21 cellular contexts compared by ENCODE assay signal in the genomic region with DNA sequence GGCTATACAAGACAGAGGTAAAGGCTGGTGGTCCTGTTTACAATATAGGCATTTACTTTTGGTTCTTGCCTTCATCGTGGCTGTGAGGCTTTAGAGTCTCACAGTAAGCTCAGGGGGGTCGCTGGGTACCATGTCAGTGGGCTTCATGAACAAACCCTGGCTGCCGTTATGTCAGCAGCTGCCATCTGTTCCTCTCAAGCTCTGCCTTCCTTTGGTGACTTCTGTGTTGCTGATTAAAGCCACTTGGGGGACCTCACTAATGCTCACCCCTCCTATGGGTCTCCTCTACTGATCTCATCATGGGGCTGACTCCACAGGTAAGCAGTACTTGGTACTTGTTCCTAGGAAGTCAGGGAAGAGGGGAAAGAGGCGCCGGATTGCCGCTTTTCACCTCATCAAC.
"Had no signal": no experiment of that assay in that cellular context is flagged by ENCODE, and none has a peak within 500 bp of the region (broad histone marks: within the 10 kb centered on the region; RNA-seq: fewer than 3 reads in every experiment).

No MANE protein-coding gene starts in this region.

- H3K27me3 Mint-ChIP-seq: IgD-negative memory B cell had no signal

- H3K4me3 Mint-ChIP-seq: IgD-negative memory B cell; T-cell; T-helper 1 cell treated with Interleukin-12 subunit alpha and Interleukin-12 subunit beta and Interleukin-4 antibody, amounts not matched to agents 30 μg/mL and 1 μg/mL, for 36 hours had no signal

- H3K9me3 Mint-ChIP-seq: T-helper 1 cell treated with Interleukin-12 subunit alpha and Interleukin-12 subunit beta and Interleukin-4 antibody, amounts not matched to agents 30 μg/mL and 1 μg/mL, for 36 hours had no signal

- H3K36me3 ChIP-seq: SJSA1 had no signal

- H3K27me3 ChIP-seq: SJSA1 had no signal

- H3K27ac Mint-ChIP-seq: T-cell; T-helper 1 cell treated with Interleukin-12 subunit alpha and Interleukin-12 subunit beta and Interleukin-4 antibody, amounts not matched to agents 30 μg/mL and 1 μg/mL, for 36 hours had no signal

- DNase-seq: Kasumi-1, MM.1S, NCI-H1092 treated with DMSO at 0.1 percent for 48 hours, NCI-H1436, NCI-H187, NCI-H2029, NCI-H2081 treated with DMSO at 0.1 percent for 48 hours, NCI-H2171, NCI-H226, NCI-H510A, NCI-H526 treated with DMSO at 0.1 percent for 48 hours, Right ventricle myocardium superior, RPMI8226, SIG-M5, T-cell had no signal

- H3K4me1 Mint-ChIP-seq: IgD-negative memory B cell, T-cell had no signal

- H3K27ac ChIP-seq: KMS-11, SJSA1, SK-N-MC had no signal

- H3K36me3 Mint-ChIP-seq: T-cell had no signal

- H3K9me3 ChIP-seq: SJSA1 had no signal

- H3K4me3 ChIP-seq: K562, SJSA1, SK-N-MC had no signal

- H3K4me1 ChIP-seq: SJSA1 had no signal
